Comparison of ENCODE assay signal across 15 cellular contexts in the genomic region with DNA sequence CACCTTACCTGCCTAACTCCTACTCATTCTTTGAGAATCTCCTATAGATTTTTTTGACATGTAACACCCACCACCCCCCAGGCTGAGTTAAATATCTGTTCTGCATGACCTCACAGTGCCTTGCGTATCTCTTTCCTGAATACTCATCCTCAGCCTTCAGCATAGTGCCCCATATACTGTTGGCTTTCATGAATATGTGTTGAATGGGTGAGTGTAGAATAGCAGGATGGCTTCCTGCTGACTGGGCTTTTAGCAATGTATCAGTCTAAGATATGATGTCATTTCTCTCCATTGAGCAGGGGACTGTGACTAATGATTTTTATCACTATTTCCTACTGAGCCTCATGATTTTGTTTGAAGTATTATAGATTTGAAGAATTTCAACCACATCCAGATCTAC.
DNase-seq lines count a peak whose midpoint lies in the region; FAIRE-seq and TF ChIP-seq lines count a peak whose summit lies in the region.
"Had no signal": no experiment of that assay in that cellular context is flagged by ENCODE, and none has a peak within 500 bp of the region (broad histone marks: within the 10 kb centered on the region; RNA-seq: fewer than 3 reads in every experiment).

No MANE protein-coding gene starts in this region.

- H3K36me3 ChIP-seq in bronchial epithelial cell (ENCODE audit: control insufficient read depth, insufficient read depth, low read length): no peaks in the 10 kb centered on the region

- no peak overlapping the region for H3K4me3 ChIP-seq in AG09309 (ENCODE audit: control insufficient read depth, low read depth, low read length)
- no peak overlapping the region for H3K4me3 ChIP-seq in bronchial epithelial cell (ENCODE audit: low read depth, low read length)

- H3K27me3 ChIP-seq in bronchial epithelial cell (ENCODE audit: control insufficient read depth, insufficient read depth, low read length): no peaks in the 10 kb centered on the region

- peak; percentile 40 for DNase-seq in AG09309 (ENCODE audit: low read depth)
- peak; percentile 46 for DNase-seq in LHCN-M2 (ENCODE audit: low read depth)
- DNase-seq in bronchial epithelial cell (ENCODE audit: low read depth): peak; percentile 93
- DNase-seq in kidney tubule cell (ENCODE audit: low spot score): peak; percentile 94
- DNase-seq in NCI-H446 treated with DMSO at 0.1 percent for 48 hours (lab: John Stamatoyannopoulos, UW): no peak
- DNase-seq in inferior parietal cortex (ENCODE audit: extremely low spot score): no peak
- DNase-seq in NCI-H2029 (lab: John Stamatoyannopoulos, UW): no peak
- no peak for DNase-seq in NCI-H1105 treated with DMSO at 0.1 percent for 48 hours (lab: John Stamatoyannopoulos, UW)
- DNase-seq: activated CD8-positive, alpha-beta memory T cell treated with anti-CD3 and anti-CD28 coated beads, Interleukin-2, amount 50 U/mL, for 48 hours; amygdala; CD4-positive, CD25-positive, alpha-beta regulatory T cell; H7; kidney; NCI-H2171; nephron progenitor cell had no signal

- no peak for FAIRE-seq in bronchial epithelial cell (lab: Jason Lieb, UNC)
- FAIRE-seq: kidney had no signal

- TF ChIP-seq CTCF in AG09309 (IDR thresholded peaks at IDR 0.05; ENCODE audit: control insufficient read depth, insufficient read depth, low read depth, low read length, missing control alignments) (no peak), bronchial epithelial cell (IDR thresholded peaks at IDR 0.05; ENCODE audit: insufficient read depth, low read length, severe bottlenecking) (no peak)

Comparison
In these comparisons a context has a peak if more than half of its experiments do, and no peak if none do; other contexts are left out.
1. DNase-seq: peak in AG09309 (single experiment), LHCN-M2 (single experiment), bronchial epithelial cell (single experiment) and kidney tubule cell (single experiment); none in NCI-H446 treated with DMSO at 0.1 percent for 48 hours (single experiment), inferior parietal cortex (single experiment), NCI-H2029 (single experiment) and NCI-H1105 treated with DMSO at 0.1 percent for 48 hours (single experiment).